ENCODE assay signal across 22 cellular contexts in genomic region chr13:76703621-76704020, GRCh38.
"Had no signal": no experiment of that assay in that cellular context is flagged by ENCODE, and none has a peak within 500 bp of the region (broad histone marks: within the 10 kb centered on the region; RNA-seq: fewer than 3 reads in every experiment).

No MANE protein-coding gene starts in this region.

- H3K27ac ChIP-seq: dorsolateral prefrontal cortex, epithelial cell of prostate, foreskin keratinocyte, gastroesophageal sphincter, heart left ventricle, left lung, prostate gland, right atrium auricular region, testis, tibial artery had no signal

- H3K9me3 ChIP-seq: gastroesophageal sphincter, heart left ventricle, left lung, prostate gland, right atrium auricular region, testis, tibial artery had no signal

- FAIRE-seq: colon, islet of Langerhans, urothelium cell line had no signal

- H3K27me3 ChIP-seq: dorsolateral prefrontal cortex, foreskin keratinocyte, gastroesophageal sphincter, heart left ventricle, left lung, right atrium auricular region, testis, tibial artery had no signal

- DNase-seq: dorsolateral prefrontal cortex; effector CD4-positive, alpha-beta T cell; foreskin keratinocyte; heart left ventricle; hippocampal formation; left cardiac atrium; left lung; naive thymus-derived CD8-positive, alpha-beta T cell; nephron progenitor cell; nucleus accumbens; stimulated activated CD4-positive, alpha-beta T cell treated with anti-CD3 and anti-CD28 coated beads, Interleukin-4, amount 100 ng/mL, for 4 hours; stimulated activated naive CD8-positive, alpha-beta T cell treated with anti-CD3 and anti-CD28 coated beads, Interleukin-15, Interleukin-2, amounts not matched to agents 100 U/mL and 50 U/mL, for 24 hours; substantia nigra; testis; tibial artery had no signal

- H3K36me3 ChIP-seq: gastroesophageal sphincter, heart left ventricle, left lung, prostate gland, right atrium auricular region, tibial artery had no signal

- H3K4me1 ChIP-seq: foreskin keratinocyte, gastroesophageal sphincter, left lung, prostate gland, right atrium auricular region, testis had no signal

- H3K4me3 ChIP-seq: dorsolateral prefrontal cortex, gastroesophageal sphincter, heart left ventricle, left lung, prostate gland, right atrium auricular region, testis, tibial artery had no signal
